26 cellular contexts compared by ENCODE assay signal in the genomic region with DNA sequence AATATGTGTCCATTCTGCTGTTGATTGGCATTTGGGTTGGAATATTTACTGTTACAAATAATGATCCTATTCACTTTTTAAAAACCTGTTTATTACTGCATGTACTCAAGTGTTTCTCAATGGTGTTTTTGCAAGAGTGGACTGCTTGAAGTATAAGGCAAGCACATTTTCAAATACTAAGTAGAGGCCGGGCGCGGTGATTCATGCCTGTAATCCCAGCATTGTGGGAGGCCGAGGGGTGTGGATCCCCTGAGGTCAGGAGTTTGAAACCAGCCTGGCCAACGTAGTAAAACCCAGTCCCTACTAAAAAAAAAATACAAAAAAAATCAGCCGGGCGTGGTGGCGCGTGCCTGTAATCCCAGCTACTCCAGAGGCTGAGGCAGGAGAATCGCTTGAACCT.
"Had no signal": no experiment of that assay in that cellular context is flagged by ENCODE, and none has a peak within 500 bp of the region (broad histone marks: within the 10 kb centered on the region; RNA-seq: fewer than 3 reads in every experiment).

No MANE protein-coding gene starts in this region.

- H3K9me3 ChIP-seq: left lung, mucosa of descending colon, ovary, right atrium auricular region, right lobe of liver, stomach, testis, thyroid gland, transverse colon, uterus had no signal

- H3K4me3 ChIP-seq: left lung, lung, mucosa of descending colon, ovary, right atrium auricular region, right lobe of liver, smooth muscle cell, stomach, testis, thyroid gland, transverse colon, uterus had no signal

- DNase-seq: hippocampal formation; left colon; left lung; midbrain; naive thymus-derived CD4-positive, alpha-beta T cell; ovary; right lobe of liver; stimulated activated CD4-positive, alpha-beta T cell treated with anti-CD3 and anti-CD28 coated beads, Interleukin-12 subunit alpha, Interleukin-12 subunit beta, amount 100 ng/mL, for 4 hours; stimulated activated CD4-positive, alpha-beta T cell treated with anti-CD3 and anti-CD28 coated beads, Interleukin-15, amount 100 ng/mL, for 24 hours; stimulated activated CD4-positive, alpha-beta T cell treated with anti-CD3 and anti-CD28 coated beads, Interleukin-2, amount 100 ng/mL, for 24 hours; stimulated activated CD4-positive, alpha-beta T cell treated with anti-CD3 and anti-CD28 coated beads, Interleukin-4, amount 100 ng/mL, for 1 hour; stimulated activated naive B cell treated with anti-CD40 and anti-IgM and Interleukin-4, amounts not matched to agents 10 μg/mL and 1 μg/mL and 100 μg/mL, for 72 hours; stimulated activated naive CD8-positive, alpha-beta T cell treated with anti-CD3 and anti-CD28 coated beads, Interleukin-15, Interleukin-2, amounts not matched to agents 100 U/mL and 50 U/mL, for 24 hours; stomach; testis; thyroid gland; transverse colon; uterus had no signal

- H3K27me3 Mint-ChIP-seq: memory B cell; naive thymus-derived CD4-positive, alpha-beta T cell; natural killer cell treated with Interleukin-12 subunit alpha and Interleukin-12 subunit beta and Interleukin-15 and Interleukin-18, amount 100 ng/mL, for 72 hours; progenitor cell of endocrine pancreas; stimulated activated naive B cell treated with anti-CD40 and anti-IgM and Interleukin-4, amounts not matched to agents 10 μg/mL and 1 μg/mL and 100 μg/mL, for 72 hours had no signal

- H3K4me2 ChIP-seq: smooth muscle cell had no signal

- H3K4me1 Mint-ChIP-seq: memory B cell; naive thymus-derived CD4-positive, alpha-beta T cell; stimulated activated naive B cell treated with anti-CD40 and anti-IgM and Interleukin-4, amounts not matched to agents 10 μg/mL and 1 μg/mL and 100 μg/mL, for 72 hours had no signal

- H3K36me3 Mint-ChIP-seq: memory B cell; naive thymus-derived CD4-positive, alpha-beta T cell; natural killer cell treated with Interleukin-12 subunit alpha and Interleukin-12 subunit beta and Interleukin-15 and Interleukin-18, amount 100 ng/mL, for 72 hours; stimulated activated naive B cell treated with anti-CD40 and anti-IgM and Interleukin-4, amounts not matched to agents 10 μg/mL and 1 μg/mL and 100 μg/mL, for 72 hours had no signal

- H3K4me1 ChIP-seq: left lung, right atrium auricular region, right lobe of liver, stomach, testis, thyroid gland, transverse colon, uterus had no signal

- H3K27me3 ChIP-seq: left lung, ovary, right atrium auricular region, right lobe of liver, stomach, testis, thyroid gland, transverse colon, uterus had no signal

- ATAC-seq: left colon; left lung; mucosa of descending colon; naive thymus-derived CD4-positive, alpha-beta T cell; natural killer cell treated with Interleukin-12 subunit alpha and Interleukin-12 subunit beta and Interleukin-15 and Interleukin-18, amount 100 ng/mL, for 72 hours; right lobe of liver; stimulated activated naive B cell treated with anti-CD40 and anti-IgM and Interleukin-4, amounts not matched to agents 10 μg/mL and 1 μg/mL and 100 μg/mL, for 72 hours; stimulated activated naive CD8-positive, alpha-beta T cell treated with anti-CD3 and anti-CD28 coated beads, Interleukin-15, Interleukin-2, amounts not matched to agents 100 U/mL and 50 U/mL, for 24 hours had no signal

- H3K36me3 ChIP-seq: left lung, ovary, right atrium auricular region, right lobe of liver, stomach, thyroid gland, transverse colon, uterus had no signal

- H3K27ac ChIP-seq: left lung, ovary, right atrium auricular region, right lobe of liver, stomach, testis, thyroid gland, transverse colon, uterus had no signal

- FAIRE-seq: keratinocyte had no signal

- H3K27ac Mint-ChIP-seq: memory B cell; naive thymus-derived CD4-positive, alpha-beta T cell; natural killer cell treated with Interleukin-12 subunit alpha and Interleukin-12 subunit beta and Interleukin-15 and Interleukin-18, amount 100 ng/mL, for 72 hours; progenitor cell of endocrine pancreas; stimulated activated naive B cell treated with anti-CD40 and anti-IgM and Interleukin-4, amounts not matched to agents 10 μg/mL and 1 μg/mL and 100 μg/mL, for 72 hours had no signal

- H3K4me3 Mint-ChIP-seq: memory B cell; naive thymus-derived CD4-positive, alpha-beta T cell; natural killer cell treated with Interleukin-12 subunit alpha and Interleukin-12 subunit beta and Interleukin-15 and Interleukin-18, amount 100 ng/mL, for 72 hours; stimulated activated naive B cell treated with anti-CD40 and anti-IgM and Interleukin-4, amounts not matched to agents 10 μg/mL and 1 μg/mL and 100 μg/mL, for 72 hours had no signal

- H3K9me3 Mint-ChIP-seq: memory B cell had no signal
